Comparison of ENCODE assay signal across 27 cellular contexts in genomic region chr2:189700681-189701080, GRCh38.
"Had no signal": no experiment of that assay in that cellular context is flagged by ENCODE, and none has a peak within 500 bp of the region (broad histone marks: within the 10 kb centered on the region; RNA-seq: fewer than 3 reads in every experiment).

No MANE protein-coding gene starts in this region.

- H3K4me1 ChIP-seq: suprapubic skin, testis, tibial artery, upper lobe of right lung, uterus, vagina had no signal

- H3K27ac ChIP-seq: stomach, suprapubic skin, testis, thoracic aorta, thyroid gland, tibial artery, tibial nerve, transverse colon, upper lobe of left lung, upper lobe of right lung, uterus, vagina had no signal

- H3K27me3 ChIP-seq: stomach, suprapubic skin, testis, thyroid gland, tibial artery, tibial nerve, transverse colon, upper lobe of left lung, upper lobe of right lung, uterus, vagina had no signal

- ATAC-seq: stimulated activated effector memory CD8-positive, alpha-beta T cell treated with anti-CD3 and anti-CD28 coated beads, Interleukin-12 subunit alpha, Interleukin-12 subunit beta, amount 100 ng/mL, for 72 hours; stimulated activated memory B cell treated with anti-CD40 and anti-IgM and Interleukin-4, amounts not matched to agents 10 μg/mL and 1 μg/mL and 100 μg/mL, for 72 hours; stimulated activated naive B cell treated with anti-CD40 and anti-IgM and Interleukin-4, amounts not matched to agents 10 μg/mL and 1 μg/mL and 100 μg/mL, for 72 hours; stimulated activated naive CD8-positive, alpha-beta T cell treated with anti-CD3 and anti-CD28 coated beads, Interleukin-15, amount 100 ng/mL, for 72 hours; stimulated activated naive CD8-positive, alpha-beta T cell treated with anti-CD3 and anti-CD28 coated beads, Interleukin-15, Interleukin-2, amounts not matched to agents 100 U/mL and 50 U/mL, for 24 hours; upper lobe of right lung had no signal

- FAIRE-seq: urothelium cell line had no signal

- H3K36me3 ChIP-seq: thyroid gland, transverse colon, upper lobe of left lung, uterus, vagina had no signal

- DNase-seq: stimulated activated CD4-positive, alpha-beta T cell treated with anti-CD3 and anti-CD28 coated beads, Interleukin-2, amount 100 ng/mL, for 48 hours; stimulated activated CD4-positive, alpha-beta T cell treated with anti-CD3 and anti-CD28 coated beads, Interleukin-4, amount 100 ng/mL, for 1 hour; stimulated activated CD4-positive, alpha-beta T cell treated with anti-CD3 and anti-CD28 coated beads, Interleukin-4, amount 100 ng/mL, for 24 hours; stimulated activated CD4-positive, alpha-beta T cell treated with anti-CD3 and anti-CD28 coated beads, Interleukin-4, amount 100 ng/mL, for 4 hours; stimulated activated CD8-positive, alpha-beta memory T cell treated with anti-CD3 and anti-CD28 coated beads, Interleukin-4, amount 100 ng/mL, for 48 hours; stimulated activated naive B cell treated with anti-CD40 and anti-IgM and Interleukin-4, amounts not matched to agents 10 μg/mL and 1 μg/mL and 100 μg/mL, for 72 hours; stimulated activated naive CD4-positive, alpha-beta T cell; stimulated activated naive CD4-positive, alpha-beta T cell treated with Interleukin-2 at 50 U/mL for 16 hours; stimulated activated naive CD8-positive, alpha-beta T cell treated with anti-CD3 and anti-CD28 coated beads, Interleukin-15, amount 100 ng/mL, for 72 hours; stimulated activated naive CD8-positive, alpha-beta T cell treated with anti-CD3 and anti-CD28 coated beads, Interleukin-15, Interleukin-2, amounts not matched to agents 100 U/mL and 50 U/mL, for 24 hours; stomach; substantia nigra; testis; thyroid gland; tibial artery; transverse colon; trophoblast cell; upper lobe of left lung; upper lobe of right lung; uterus had no signal

- H3K9me3 ChIP-seq: stomach, suprapubic skin, testis, thoracic aorta, thyroid gland, tibial artery, tibial nerve, transverse colon, upper lobe of left lung, upper lobe of right lung, uterus, vagina had no signal

- H3K4me3 ChIP-seq: stomach, suprapubic skin, testis, thoracic aorta, thyroid gland, tibial artery, tibial nerve, transverse colon, upper lobe of left lung, upper lobe of right lung, uterus, vagina had no signal
